In the genomic region with DNA sequence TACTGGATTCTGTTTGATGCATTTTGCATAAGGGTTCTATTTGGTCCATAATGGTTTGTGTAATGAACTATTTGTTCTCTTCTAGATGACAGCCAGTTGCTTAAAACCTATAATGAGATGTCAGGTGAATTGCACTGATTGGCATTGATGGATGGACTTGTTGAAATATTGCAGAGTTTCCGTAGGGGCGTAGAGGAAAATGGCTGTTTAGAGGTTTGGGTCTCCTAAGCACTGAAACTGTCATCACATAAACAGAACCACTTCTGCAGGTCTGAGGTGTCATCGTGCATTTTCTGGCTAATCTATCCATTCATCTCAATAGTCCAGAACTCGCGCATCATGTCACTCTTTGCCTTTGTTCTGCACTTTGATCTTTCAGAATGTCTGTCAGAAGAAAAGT, we compare ENCODE assay signal across 29 cellular contexts.
"Had no signal": no experiment of that assay in that cellular context is flagged by ENCODE, and none has a peak within 500 bp of the region (broad histone marks: within the 10 kb centered on the region; RNA-seq: fewer than 3 reads in every experiment).

No MANE protein-coding gene starts in this region.

- H3K4me3 ChIP-seq: adrenal gland, body of pancreas, cardiac muscle cell, colonic mucosa, esophagus squamous epithelium, gastroesophageal sphincter, heart right ventricle had no signal

- H3K27me3 Mint-ChIP-seq: activated CD4-positive, alpha-beta memory T cell treated with anti-CD3 and anti-CD28 coated beads, Interleukin-2, amount 10 ng/mL, durations not matched to agents 7 days and 5 days; activated CD4-positive, alpha-beta T cell treated with anti-CD3 and anti-CD28 coated beads, Interleukin-2, amount 10 ng/mL, durations not matched to agents 24 days and 14 days; activated naive CD8-positive, alpha-beta T cell treated with anti-CD3 and anti-CD28 coated beads for 36 hours; activated naive CD8-positive, alpha-beta T cell treated with anti-CD3 and anti-CD28 coated beads, Interleukin-2, amount 50 U/mL, for 24 hours; activated T-cell treated with anti-CD3 and anti-CD28 coated beads, Interleukin-2, amount 50 U/mL, for 24 hours had no signal

- DNase-seq: activated CD4-positive, alpha-beta memory T cell treated with anti-CD3 and anti-CD28 coated beads, Interleukin-2, amount 10 ng/mL, durations not matched to agents 7 days and 5 days; activated CD4-positive, alpha-beta T cell treated with anti-CD3 and anti-CD28 coated beads for 36 hours; activated CD4-positive, alpha-beta T cell treated with anti-CD3 and anti-CD28 coated beads, Interleukin-2, amount 10 ng/mL, durations not matched to agents 24 days and 14 days; activated CD4-positive, CD25-positive, alpha-beta regulatory T cell; activated CD4-positive, CD25-positive, alpha-beta regulatory T cell treated with anti-CD3 and anti-CD28 coated beads, Interleukin-2, amount 50 U/mL, for 72 hours; activated CD8-positive, alpha-beta memory T cell treated with anti-CD3 and anti-CD28 coated beads, Interleukin-2, amount 50 U/mL, for 48 hours; activated gamma-delta T cell; activated naive CD4-positive, alpha-beta T cell treated with anti-CD3 and anti-CD28 coated beads, Interleukin-2, amount 50 U/mL, for 16 hours; activated naive CD4-positive, alpha-beta T cell treated with Interleukin-2 at 50 U/mL for 16 hours; activated naive CD8-positive, alpha-beta T cell treated with anti-CD3 and anti-CD28 coated beads for 36 hours; activated naive CD8-positive, alpha-beta T cell treated with anti-CD3 and anti-CD28 coated beads, Interleukin-2, amount 50 U/mL, for 24 hours; activated T-cell treated with anti-CD3 and anti-CD28 coated beads for 4 hours; activated T-cell treated with anti-CD3 and anti-CD28 coated beads, Interleukin-2, amount 50 U/mL, for 24 hours; activated T-cell treated with anti-CD3 and anti-CD28 coated beads, Interleukin-2, amount 50 U/mL, for 72 hours; adrenal gland; amygdala; aorta; body of pancreas; central memory CD4-positive, alpha-beta T cell; cerebellar nuclear complex; colonic mucosa; effector CD8-positive, alpha-beta T cell; esophagus squamous epithelium; foreskin melanocyte; heart right ventricle; T-helper 2 cell had no signal

- H3K9me3 ChIP-seq: body of pancreas, colonic mucosa, esophagus squamous epithelium, gastroesophageal sphincter, heart right ventricle had no signal

- H3K4me1 ChIP-seq: adrenal gland, body of pancreas, colonic mucosa, esophagus squamous epithelium, gastroesophageal sphincter had no signal

- H3K36me3 Mint-ChIP-seq: activated naive CD8-positive, alpha-beta T cell treated with anti-CD3 and anti-CD28 coated beads for 36 hours had no signal

- H3K36me3 ChIP-seq: adrenal gland, cardiac muscle cell, colonic mucosa, esophagus squamous epithelium, gastroesophageal sphincter, heart right ventricle had no signal

- H3K27ac ChIP-seq: adrenal gland, body of pancreas, cardiac muscle cell, colonic mucosa, epithelial cell of prostate, esophagus squamous epithelium, gastroesophageal sphincter, heart right ventricle had no signal

- H3K4me3 Mint-ChIP-seq: activated CD4-positive, alpha-beta memory T cell treated with anti-CD3 and anti-CD28 coated beads, Interleukin-2, amount 10 ng/mL, durations not matched to agents 7 days and 5 days; activated CD4-positive, alpha-beta T cell treated with anti-CD3 and anti-CD28 coated beads for 36 hours; activated CD4-positive, alpha-beta T cell treated with anti-CD3 and anti-CD28 coated beads, Interleukin-2, amount 10 ng/mL, durations not matched to agents 24 days and 14 days; activated naive CD8-positive, alpha-beta T cell treated with anti-CD3 and anti-CD28 coated beads for 36 hours; activated naive CD8-positive, alpha-beta T cell treated with anti-CD3 and anti-CD28 coated beads, Interleukin-2, amount 50 U/mL, for 24 hours; activated T-cell treated with anti-CD3 and anti-CD28 coated beads, Interleukin-2, amount 50 U/mL, for 24 hours; activated T-cell treated with anti-CD3 and anti-CD28 coated beads, Interleukin-2, amount 50 U/mL, for 72 hours had no signal

- H3K4me1 Mint-ChIP-seq: activated CD4-positive, alpha-beta memory T cell treated with anti-CD3 and anti-CD28 coated beads, Interleukin-2, amount 10 ng/mL, durations not matched to agents 7 days and 5 days; activated CD4-positive, alpha-beta T cell treated with anti-CD3 and anti-CD28 coated beads for 36 hours; activated CD4-positive, alpha-beta T cell treated with anti-CD3 and anti-CD28 coated beads, Interleukin-2, amount 10 ng/mL, durations not matched to agents 24 days and 14 days; activated naive CD8-positive, alpha-beta T cell treated with anti-CD3 and anti-CD28 coated beads for 36 hours; activated naive CD8-positive, alpha-beta T cell treated with anti-CD3 and anti-CD28 coated beads, Interleukin-2, amount 50 U/mL, for 24 hours had no signal

- H3K27me3 ChIP-seq: adrenal gland, body of pancreas, cardiac muscle cell, colonic mucosa, esophagus squamous epithelium, gastroesophageal sphincter, heart right ventricle had no signal

- H3K27ac Mint-ChIP-seq: activated CD4-positive, alpha-beta memory T cell treated with anti-CD3 and anti-CD28 coated beads, Interleukin-2, amount 10 ng/mL, durations not matched to agents 7 days and 5 days; activated CD4-positive, alpha-beta T cell treated with anti-CD3 and anti-CD28 coated beads for 36 hours; activated CD4-positive, alpha-beta T cell treated with anti-CD3 and anti-CD28 coated beads, Interleukin-2, amount 10 ng/mL, durations not matched to agents 24 days and 14 days; activated naive CD8-positive, alpha-beta T cell treated with anti-CD3 and anti-CD28 coated beads for 36 hours; activated naive CD8-positive, alpha-beta T cell treated with anti-CD3 and anti-CD28 coated beads, Interleukin-2, amount 50 U/mL, for 24 hours; activated T-cell treated with anti-CD3 and anti-CD28 coated beads, Interleukin-2, amount 50 U/mL, for 24 hours; activated T-cell treated with anti-CD3 and anti-CD28 coated beads, Interleukin-2, amount 50 U/mL, for 72 hours had no signal

- H3K9me3 Mint-ChIP-seq: activated CD4-positive, alpha-beta memory T cell treated with anti-CD3 and anti-CD28 coated beads, Interleukin-2, amount 10 ng/mL, durations not matched to agents 7 days and 5 days; activated CD4-positive, alpha-beta T cell treated with anti-CD3 and anti-CD28 coated beads, Interleukin-2, amount 10 ng/mL, durations not matched to agents 24 days and 14 days; activated naive CD8-positive, alpha-beta T cell treated with anti-CD3 and anti-CD28 coated beads for 36 hours; activated naive CD8-positive, alpha-beta T cell treated with anti-CD3 and anti-CD28 coated beads, Interleukin-2, amount 50 U/mL, for 24 hours; activated T-cell treated with anti-CD3 and anti-CD28 coated beads, Interleukin-2, amount 50 U/mL, for 24 hours had no signal
